In genomic region chr6:28280595-28281287, GRCh38 we compare ENCODE assay signal across 8 cellular contexts. TPM values are rescaled to one million over a fixed set of nuclear protein-coding genes. Genes with fewer than 3 reads are reported as not detected.
DNase-seq lines count a peak whose midpoint lies in the region; ATAC-seq and TF ChIP-seq lines count a peak whose summit lies in the region.

No MANE protein-coding gene starts in this region.

- peak overlapping the region; percentile 91 for H3K4me3 Mint-ChIP-seq in endothelial cell (ENCODE audit: unreplicated experiment)

- H3K4me1 ChIP-seq in DND-41 (ENCODE audit: insufficient read depth, low read length) = peaks cover 44% of the 10 kb centered on the region
- peaks cover 11% of the 10 kb centered on the region; the same call in 1 of the 2 replicates for H3K4me1 ChIP-seq in PC-9 (replicated peaks; ENCODE audit: insufficient read depth)
- H3K4me1 ChIP-seq in ovary (ENCODE audit: insufficient read depth) = peaks cover 3% of the 10 kb centered on the region

- peaks cover 10% of the 10 kb centered on the region for H3K4me1 Mint-ChIP-seq in endothelial cell (ENCODE audit: unreplicated experiment)

- H3K9me2 ChIP-seq in PC-9 (ENCODE audit: insufficient read depth) = no peaks in the 10 kb centered on the region

- H3K9me3 Mint-ChIP-seq in endothelial cell (ENCODE audit: unreplicated experiment) = no peaks in the 10 kb centered on the region

- ATAC-seq in DND-41 (ENCODE audit: insufficient read depth, low read depth) (no peak), GM19035 (IDR thresholded peaks at IDR 0.05; ENCODE audit: unreplicated experiment) (no peak)

- no peak for TF ChIP-seq EP300 in ovary (IDR thresholded peaks at IDR 0.05)

- peaks cover 35% of the 10 kb centered on the region for H3K36me3 ChIP-seq in DND-41 (ENCODE audit: insufficient read depth, low read length)
- no peaks in the 10 kb centered on the region; the same call in 1 of the 2 replicates for H3K36me3 ChIP-seq in PC-9 (ENCODE audit: low read depth)
- no peaks in the 10 kb centered on the region for H3K36me3 ChIP-seq in ovary

- 28 to 36% (median 34%) methylated on average over 3 of the region's 3 CpGs for WGBS in ovary, 3 donors

- H2AFZ ChIP-seq in DND-41 (ENCODE audit: low read depth, low read length) (peak overlapping the region; percentile 95), PC-9 (peak overlapping the region; percentile 98; the same call in 1 of the 2 replicates)

- H3K9me3 ChIP-seq in DND-41 (ENCODE audit: insufficient read depth, low read length, severe bottlenecking) (no peaks in the 10 kb centered on the region), PC-9 (ENCODE audit: insufficient read depth, low read depth) (no peaks in the 10 kb centered on the region), ovary (peaks cover 0 to 12% of the 10 kb centered on the region in 2 donors)

- no peak for TF ChIP-seq POLR2A in ovary (IDR thresholded peaks at IDR 0.05)

- no peak for DNase-seq in DND-41
- DNase-seq in PC-9 = no peak
- no peak for DNase-seq in endothelial cell (ENCODE audit: low spot score)
- no peak for DNase-seq in ovary
- no peak for DNase-seq in AG08396 (ENCODE audit: low spot score)
- no peak for DNase-seq in glomerular visceral epithelial cell (ENCODE audit: extremely low spot score)
- DNase-seq in effector CD4-positive, alpha-beta T cell = no peak

- POLR2A ChIA-PET in PC-9 (lab: Charles Lee; ENCODE audit: unreplicated experiment) = interaction anchor here (0.5 to 1.2 kb wide), 4 partner anchors 12 to 1781 kb away, joined by 3 to 10 read pairs (median 3); partner anchors contain the start of gene BTN1A1

- TF ChIP-seq CTCF in DND-41 (IDR thresholded peaks at IDR 0.05; ENCODE audit: borderline replicate concordance, extremely low read depth, low read length, poor library complexity, severe bottlenecking) (no peak), PC-9 (conservative IDR thresholded peaks at IDR 0.05) (no peak), endothelial cell (IDR thresholded peaks at IDR 0.05; ENCODE audit: unreplicated experiment) (no peak), ovary (IDR thresholded peaks at IDR 0.05) (no peak)

- H3K4me2 ChIP-seq in DND-41 (ENCODE audit: insufficient read depth, low read length) = peak overlapping the region; percentile 95
- peak overlapping the region; percentile 90 for H3K4me2 ChIP-seq in PC-9

- H3K27me3 Mint-ChIP-seq in endothelial cell (ENCODE audit: unreplicated experiment) = no peaks in the 10 kb centered on the region

- H3K4me3 ChIP-seq in DND-41 (ENCODE audit: low read depth in 1 of 2, low read length in 2 of 2) (peak overlapping the region; percentile 69; a peak in 3 of 4 replicates), PC-9 (peak overlapping the region; percentile 82), ovary (peak overlapping the region; percentile 44)

- intact Hi-C loops in PC-9 (cut with micrococcal nuclease; ENCODE audit: unreplicated experiment) (no loop called here), ovary (cut with DNase I) (loop anchor here in 1 of 4 donors (5.0 kb wide), 1 partner anchor 42 kb away; no protein-coding TSS in a partner anchor)

- H3K9ac ChIP-seq in DND-41 (ENCODE audit: low read depth, low read length) = peak overlapping the region; percentile 66

- no peaks in the 10 kb centered on the region for H4K20me1 ChIP-seq in DND-41 (ENCODE audit: insufficient read depth, low read length)
- no peaks in the 10 kb centered on the region for H4K20me1 ChIP-seq in PC-9 (ENCODE audit: insufficient read depth)

- H3K79me2 ChIP-seq in DND-41 (ENCODE audit: insufficient read depth, low read length) (peaks cover 22% of the 10 kb centered on the region), PC-9 (ENCODE audit: low read depth) (no peaks in the 10 kb centered on the region)

- no TSS peak for BruUV-seq in PC-9 (replicated peaks; lab: Mats Ljungman, UMichigan)

- H3K27me3 ChIP-seq in DND-41 (ENCODE audit: insufficient read depth, low read length, poor library complexity) (no peaks in the 10 kb centered on the region), PC-9 (ENCODE audit: insufficient read depth, low read depth) (no peaks in the 10 kb centered on the region), ovary (no peaks in the 10 kb centered on the region)

- peaks cover 13% of the 10 kb centered on the region for H3K36me3 Mint-ChIP-seq in endothelial cell (ENCODE audit: low read depth, unreplicated experiment)

- H3K27ac ChIP-seq in DND-41 (ENCODE audit: low read length) = peak overlapping the region; percentile 12; the same call in 1 of the 2 replicates
- H3K27ac ChIP-seq in PC-9 = no peak overlapping the region
- no peak overlapping the region for H3K27ac ChIP-seq in ovary

- H3F3A ChIP-seq in PC-9 (ENCODE audit: insufficient read depth, low read depth) = no peaks in the 10 kb centered on the region

- H3K27ac Mint-ChIP-seq in endothelial cell (ENCODE audit: unreplicated experiment) = no peak overlapping the region

- CTCF ChIA-PET in PC-9 (lab: Charles Lee) = no interaction called here

RNA-seq across cellular contexts. Expression of gene PGBD1, which starts 0.6 kb away (rescaled TPM):
- total RNA-seq in PC-9 (2021) = 3.6 and 3.9 TPM in 2 replicates
- total RNA-seq in endothelial cell (ENCODE audit: unreplicated experiment) = 9.7 TPM
- total RNA-seq in ovary = 1 to 10 TPM; 2.1 to 5.0 (median 3.5) TPM
- 1 to 10 TPM; 1.8 to 3.5 TPM for polyA plus RNA-seq in ovary

RNA-seq across cellular contexts. Expression of gene ZSCAN26, which starts 13.8 kb away (rescaled TPM):
- total RNA-seq in PC-9 (2021) = 12.1 and 14.8 TPM in 2 replicates
- 18.4 TPM for total RNA-seq in endothelial cell (ENCODE audit: unreplicated experiment)
- total RNA-seq in ovary = 10 to 100 TPM; 11.8 to 32.0 (median 23.1) TPM
- 10 to 100 TPM; 21.6 to 29.2 TPM for polyA plus RNA-seq in ovary

RNA-seq across cellular contexts. Expression of gene NKAPL, which starts 21.6 kb away (rescaled TPM):
- total RNA-seq in PC-9 (2021) (not detected in 2 replicates), endothelial cell (ENCODE audit: unreplicated experiment) (0.44 TPM), ovary (1 to 10 TPM in 5 of 7 donors, under 1 TPM in 2; 0.34 to 2.4 (median 1.8) TPM)
- polyA plus RNA-seq in ovary = 1 to 10 TPM; 1.4 to 1.5 TPM

RNA-seq across cellular contexts. Expression of gene ZKSCAN4, which starts 28.7 kb away (rescaled TPM):
- total RNA-seq in PC-9 (2021) (6.0 and 6.7 TPM in 2 replicates), endothelial cell (ENCODE audit: unreplicated experiment) (10.6 TPM), ovary (1 to 10 TPM; 1.5 to 8.0 (median 6.0) TPM)
- 1 to 10 TPM; 5.1 to 7.0 TPM for polyA plus RNA-seq in ovary

RNA-seq across cellular contexts. Expression of gene ZSCAN31, which starts 55.2 kb away (rescaled TPM):
- total RNA-seq in PC-9 (2021) = 64.0 and 88.8 TPM in 2 replicates
- 3.7 TPM for total RNA-seq in endothelial cell (ENCODE audit: unreplicated experiment)
- total RNA-seq in ovary = 10 to 100 TPM; 14.1 to 40.1 (median 21.9) TPM
- polyA plus RNA-seq in ovary = 10 to 100 TPM; 12.1 to 20.8 TPM
